In the genomic region with DNA sequence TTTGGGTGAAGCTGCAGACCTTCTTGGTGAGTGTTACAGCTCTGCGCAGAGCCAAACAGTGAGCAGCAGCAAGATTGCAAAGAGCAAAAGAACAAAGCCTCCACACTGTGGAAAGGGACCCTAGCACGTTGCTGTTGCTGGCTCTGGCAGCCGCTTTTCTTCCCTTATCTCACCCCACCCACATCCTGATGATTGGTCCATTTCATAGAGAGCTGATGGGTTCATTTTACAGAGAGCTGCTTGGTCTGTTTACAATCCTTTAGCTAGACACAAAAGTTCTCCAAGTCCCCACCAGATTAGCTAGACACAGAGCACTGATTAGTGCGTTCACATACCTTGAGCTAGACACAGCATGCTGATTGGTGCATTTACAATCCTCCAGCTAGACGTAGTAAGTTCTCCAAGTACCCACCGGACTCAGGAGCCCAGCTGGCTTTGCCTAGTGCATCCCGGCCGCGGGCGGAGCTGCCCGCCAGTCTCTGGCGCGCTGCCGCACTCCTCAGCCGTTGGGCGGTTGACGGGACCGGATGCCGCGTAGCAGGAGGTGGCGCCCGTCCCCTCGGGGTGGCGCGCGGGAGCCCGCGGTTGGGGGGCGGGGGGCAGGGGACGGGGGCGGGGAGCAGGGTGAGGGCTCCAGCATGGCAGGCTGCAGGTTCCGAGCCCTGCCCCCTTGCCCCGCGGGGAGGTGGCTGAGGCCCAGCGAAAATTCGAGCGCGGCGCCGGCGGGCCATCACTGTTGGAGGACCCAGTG, we compare ENCODE assay signal across 8 cellular contexts.
DNase-seq lines count a peak whose midpoint lies in the region; ATAC-seq, FAIRE-seq and TF ChIP-seq lines count a peak whose summit lies in the region.
"Not testable (repeated sequence)": the region's sequence is repeated elsewhere in the genome, so short reads cannot be mapped to it uniquely, and the experiment has no call there.

No MANE protein-coding gene starts in this region.

- H2AFZ ChIP-seq in astrocyte (ENCODE audit: low read depth, low read length), result not testable (repeated sequence)

- peak; percentile 59 for ATAC-seq in GM19324 (IDR thresholded peaks at IDR 0.05; ENCODE audit: low FRiP score, unreplicated experiment)
- ATAC-seq in natural killer cell, result peak; percentile 87 to 92 (median 90)

- not testable (repeated sequence) for H3K79me2 ChIP-seq in astrocyte (ENCODE audit: insufficient read depth, low read length)

- FAIRE-seq in astrocyte (lab: Jason Lieb, UNC), result not testable (repeated sequence)

- POLR2A ChIA-PET in AG04450 (lab: Yijun Ruan, JAX), result not testable (repeated sequence)

- H3K4me1 Mint-ChIP-seq in IgD-negative memory B cell (peaks cover 0 to 14% (median 8%) of the 10 kb centered on the region in 3 donors), natural killer cell (peaks cover 0 to 15% of the 10 kb centered on the region in 2 donors)
- H3K4me1 Mint-ChIP-seq in astrocyte (ENCODE audit: low read depth, unreplicated experiment); glutamatergic neuron (ENCODE audit: low read depth, unreplicated experiment): not testable (repeated sequence)

- CTCF ChIA-PET in AG04450 (lab: Charles Lee), result not testable (repeated sequence)

- H3K9ac ChIP-seq in astrocyte (ENCODE audit: low read length), result peak overlapping the region; percentile 50

- intact Hi-C loops in natural killer cell (cut with micrococcal nuclease), result not testable (repeated sequence)

- peak overlapping the region; percentile 81 to 95 (median 94) for H3K4me3 Mint-ChIP-seq in IgD-negative memory B cell
- H3K4me3 Mint-ChIP-seq in astrocyte (ENCODE audit: unreplicated experiment), result peak overlapping the region; percentile 83
- peak overlapping the region; percentile 82 for H3K4me3 Mint-ChIP-seq in glutamatergic neuron (ENCODE audit: unreplicated experiment)
- H3K4me3 Mint-ChIP-seq in natural killer cell, result peak overlapping the region; percentile 86

- not testable (repeated sequence) for H3K4me1 ChIP-seq in astrocyte (ENCODE audit: insufficient read depth, low read length)

- DNase-seq in AG04450 (ENCODE audit: low read depth, low spot score), result peak; percentile 3
- peak; percentile 70 for DNase-seq in activated CD4-positive, alpha-beta T cell treated with anti-CD3 and anti-CD28 coated beads for 1 hour
- peak; percentile 48 for DNase-seq in astrocyte (ENCODE audit: low read depth)
- peak; percentile 70 for DNase-seq in glutamatergic neuron
- peak; percentile 69 for DNase-seq in natural killer cell
- DNase-seq in stimulated activated CD4-positive, alpha-beta T cell treated with anti-CD3 and anti-CD28 coated beads, TNF-alpha, amount 100 ng/mL, for 24 hours (ENCODE audit: low read depth in 3 of 3), result peak; percentile 61 to 80 (median 64)

- H3K4me2 ChIP-seq in astrocyte (ENCODE audit: low read length), result peak overlapping the region; percentile 67

- H4K20me1 ChIP-seq in astrocyte (ENCODE audit: insufficient read depth, low read length), result not testable (repeated sequence)

- not testable (repeated sequence) for H3K27me3 ChIP-seq in AG04450 (ENCODE audit: control insufficient read depth, insufficient read depth, low read length); astrocyte (ENCODE audit: insufficient read depth, low read length)

- not testable (repeated sequence) for H3K36me3 Mint-ChIP-seq in IgD-negative memory B cell; astrocyte (ENCODE audit: low read depth, unreplicated experiment); glutamatergic neuron (ENCODE audit: unreplicated experiment); natural killer cell

- not testable (repeated sequence) for H3K9me3 Mint-ChIP-seq in IgD-negative memory B cell; astrocyte (ENCODE audit: unreplicated experiment); glutamatergic neuron (ENCODE audit: unreplicated experiment); natural killer cell

- peak overlapping the region; percentile 41 for H3K4me3 ChIP-seq in AG04450 (ENCODE audit: low read depth, low read length)
- not testable (repeated sequence) for H3K4me3 ChIP-seq in astrocyte (ENCODE audit: insufficient read depth, low read depth, low read length)

- not testable (repeated sequence) for H3K27ac ChIP-seq in AG04450 (ENCODE audit: low read depth, low read length); astrocyte (ENCODE audit: low read depth, low read length)

- not testable (repeated sequence) for H3K27me3 Mint-ChIP-seq in IgD-negative memory B cell; astrocyte (ENCODE audit: low read depth, unreplicated experiment); glutamatergic neuron (ENCODE audit: unreplicated experiment); natural killer cell (ENCODE audit: low read depth in 2 of 2)

- TF ChIP-seq CTCF in AG04450 (IDR thresholded peaks at IDR 0.05; ENCODE audit: low read depth, low read length); astrocyte (IDR thresholded peaks at IDR 0.05; ENCODE audit: insufficient read depth, low read depth, low read length); glutamatergic neuron (IDR thresholded peaks at IDR 0.05; ENCODE audit: partially characterized antibody, unreplicated experiment); natural killer cell (IDR thresholded peaks at IDR 0.05): not testable (repeated sequence)

- H3K9me3 ChIP-seq in AG04450 (ENCODE audit: control insufficient read depth, insufficient read depth, low read length); astrocyte (ENCODE audit: insufficient read depth, low read depth, low read length): not testable (repeated sequence)

- not testable (repeated sequence) for H3K36me3 ChIP-seq in astrocyte (ENCODE audit: insufficient read depth, low read length)

- H3K27ac Mint-ChIP-seq in IgD-negative memory B cell (peak overlapping the region in 2 of 3 donors; percentile 86 to 94), astrocyte (ENCODE audit: unreplicated experiment) (peak overlapping the region; percentile 47), glutamatergic neuron (ENCODE audit: unreplicated experiment) (peak overlapping the region; percentile 88), natural killer cell (peak overlapping the region; percentile 85 to 87)

Comparison
In these comparisons a context has a peak if more than half of its experiments do, and no peak if none do; other contexts are left out.
1. DNase-seq: peak in every context shown above with its lines; median percentile 70 in activated CD4-positive, alpha-beta T cell treated with anti-CD3 and anti-CD28 coated beads for 1 hour; 70 in glutamatergic neuron; 69 in natural killer cell; 64 in stimulated activated CD4-positive, alpha-beta T cell treated with anti-CD3 and anti-CD28 coated beads, TNF-alpha, amount 100 ng/mL, for 24 hours; 48 in astrocyte; 3 in AG04450.